Comparison of ENCODE assay signal across 26 cellular contexts in genomic region chr2:176902454-176902853, GRCh38.
"Had no signal": no experiment of that assay in that cellular context is flagged by ENCODE, and none has a peak within 500 bp of the region (broad histone marks: within the 10 kb centered on the region; RNA-seq: fewer than 3 reads in every experiment).

No MANE protein-coding gene starts in this region.

- ATAC-seq: activated CD4-positive, alpha-beta T cell treated with anti-CD3 and anti-CD28 coated beads for 36 hours; activated CD8-positive, alpha-beta memory T cell treated with anti-CD3 and anti-CD28 coated beads, Interleukin-2, amount 10 ng/mL, durations not matched to agents 7 days and 5 days; activated CD8-positive, alpha-beta T cell treated with anti-CD3 and anti-CD28 coated beads, Interleukin-2, amount 10 ng/mL, durations not matched to agents 7 days and 5 days; activated naive CD8-positive, alpha-beta T cell treated with anti-CD3 and anti-CD28 coated beads, Interleukin-2, amount 50 U/mL, for 24 hours; gastroesophageal sphincter; left ventricle myocardium superior; pancreas; sciatic nerve had no signal

- H3K36me3 Mint-ChIP-seq: activated naive CD4-positive, alpha-beta T cell treated with anti-CD3 and anti-CD28 coated beads, Interleukin-2, amount 50 U/mL, for 24 hours; naive B cell; type B pancreatic cell had no signal

- H3K36me3 ChIP-seq: breast epithelium, gastroesophageal sphincter, pancreas, prostate gland, thoracic aorta, uterus had no signal

- H3K4me3 Mint-ChIP-seq: activated CD4-positive, alpha-beta T cell treated with anti-CD3 and anti-CD28 coated beads for 36 hours; activated CD8-positive, alpha-beta memory T cell treated with anti-CD3 and anti-CD28 coated beads, Interleukin-2, amount 10 ng/mL, durations not matched to agents 7 days and 5 days; activated CD8-positive, alpha-beta T cell treated with anti-CD3 and anti-CD28 coated beads, Interleukin-2, amount 10 ng/mL, durations not matched to agents 7 days and 5 days; activated naive CD4-positive, alpha-beta T cell treated with anti-CD3 and anti-CD28 coated beads, Interleukin-2, amount 50 U/mL, for 24 hours; activated naive CD8-positive, alpha-beta T cell treated with anti-CD3 and anti-CD28 coated beads, Interleukin-2, amount 50 U/mL, for 24 hours; naive B cell; stimulated activated naive CD8-positive, alpha-beta T cell treated with anti-CD3 and anti-CD28 coated beads, Interleukin-15, Interleukin-2, amounts not matched to agents 100 ng/mL and 50 ng/mL, for 24 hours; type B pancreatic cell had no signal

- H3K4me3 ChIP-seq: breast epithelium, gastroesophageal sphincter, hepatocyte, pancreas, prostate gland, skin epidermis, thoracic aorta, uterus had no signal

- H3K4me1 ChIP-seq: breast epithelium, gastroesophageal sphincter, pancreas, prostate gland, uterus had no signal

- H3K4me1 Mint-ChIP-seq: activated CD4-positive, alpha-beta T cell treated with anti-CD3 and anti-CD28 coated beads for 36 hours; activated naive CD4-positive, alpha-beta T cell treated with anti-CD3 and anti-CD28 coated beads, Interleukin-2, amount 50 U/mL, for 24 hours; activated naive CD8-positive, alpha-beta T cell treated with anti-CD3 and anti-CD28 coated beads, Interleukin-2, amount 50 U/mL, for 24 hours; naive B cell had no signal

- H3K27ac Mint-ChIP-seq: activated CD4-positive, alpha-beta T cell treated with anti-CD3 and anti-CD28 coated beads for 36 hours; activated CD8-positive, alpha-beta memory T cell treated with anti-CD3 and anti-CD28 coated beads, Interleukin-2, amount 10 ng/mL, durations not matched to agents 7 days and 5 days; activated CD8-positive, alpha-beta T cell treated with anti-CD3 and anti-CD28 coated beads, Interleukin-2, amount 10 ng/mL, durations not matched to agents 7 days and 5 days; activated naive CD4-positive, alpha-beta T cell treated with anti-CD3 and anti-CD28 coated beads, Interleukin-2, amount 50 U/mL, for 24 hours; activated naive CD8-positive, alpha-beta T cell treated with anti-CD3 and anti-CD28 coated beads, Interleukin-2, amount 50 U/mL, for 24 hours; activated T-helper 2 cell treated with anti-CD3 and anti-CD28 coated beads, Interferon-gamma antibody, Interleukin-2, Interleukin-4, amounts not matched to agents 10 μg/mL and 5 μg/mL and 100 μg/mL, durations not matched to agents 14 hours and 24 hours and 36 hours; naive B cell; stimulated activated naive CD8-positive, alpha-beta T cell treated with anti-CD3 and anti-CD28 coated beads, Interleukin-15, Interleukin-2, amounts not matched to agents 100 ng/mL and 50 ng/mL, for 24 hours; type B pancreatic cell had no signal

- H3K27ac ChIP-seq: breast epithelium, gastroesophageal sphincter, hepatocyte, pancreas, prostate gland, skin epidermis, thoracic aorta, uterus had no signal

- H3K9me3 Mint-ChIP-seq: activated naive CD4-positive, alpha-beta T cell treated with anti-CD3 and anti-CD28 coated beads, Interleukin-2, amount 50 U/mL, for 24 hours; activated naive CD8-positive, alpha-beta T cell treated with anti-CD3 and anti-CD28 coated beads, Interleukin-2, amount 50 U/mL, for 24 hours; stimulated activated naive CD8-positive, alpha-beta T cell treated with anti-CD3 and anti-CD28 coated beads, Interleukin-15, Interleukin-2, amounts not matched to agents 100 ng/mL and 50 ng/mL, for 24 hours; type B pancreatic cell had no signal

- H3K27me3 ChIP-seq: breast epithelium, gastroesophageal sphincter, hepatocyte, pancreas, uterus had no signal

- H3K9me3 ChIP-seq: breast epithelium, pancreas, prostate gland, thoracic aorta, uterus had no signal

- DNase-seq: activated CD4-positive, alpha-beta T cell treated with anti-CD3 and anti-CD28 coated beads for 36 hours; activated CD4-positive, CD25-positive, alpha-beta regulatory T cell; activated CD8-positive, alpha-beta memory T cell treated with anti-CD3 and anti-CD28 coated beads, Interleukin-2, amount 10 ng/mL, durations not matched to agents 7 days and 5 days; activated CD8-positive, alpha-beta T cell treated with anti-CD3 and anti-CD28 coated beads, Interleukin-2, amount 10 ng/mL, durations not matched to agents 7 days and 5 days; activated naive CD8-positive, alpha-beta T cell treated with anti-CD3 and anti-CD28 coated beads, Interleukin-2, amount 50 U/mL, for 24 hours; activated T-cell treated with anti-CD3 and anti-CD28 coated beads, Interleukin-2, amount 50 U/mL, for 48 hours; central memory CD4-positive, alpha-beta T cell; islet precursor cell; left ventricle myocardium superior; naive B cell; pancreas; retina; stimulated activated CD4-positive, alpha-beta T cell treated with anti-CD3 and anti-CD28 coated beads, Interleukin-12 subunit alpha, Interleukin-12 subunit beta, amount 100 ng/mL, for 4 hours; stimulated activated CD4-positive, alpha-beta T cell treated with anti-CD3 and anti-CD28 coated beads, Interleukin-4, amount 100 ng/mL, for 1 hour; uterus had no signal
